ENCODE assay signal across 31 cellular contexts in the genomic region with DNA sequence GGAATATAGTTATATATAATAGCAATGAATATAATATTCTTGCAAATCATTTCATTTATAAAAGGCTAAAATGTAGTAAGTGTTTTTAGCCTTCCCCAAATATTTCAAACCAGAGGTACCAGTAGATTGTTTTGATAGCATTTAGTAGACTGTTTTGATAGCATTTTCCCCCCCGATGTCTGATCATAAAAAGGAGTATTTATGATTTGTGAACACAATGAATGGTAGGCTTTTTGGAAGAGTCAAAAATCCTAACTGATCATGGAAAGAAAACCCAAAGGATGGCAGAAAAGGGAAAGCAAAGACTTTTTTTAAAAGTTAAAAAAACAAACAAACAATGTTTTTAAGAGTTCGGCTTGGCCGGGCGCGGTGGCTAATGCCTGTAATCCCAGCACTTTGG.
"Had no signal": no experiment of that assay in that cellular context is flagged by ENCODE, and none has a peak within 500 bp of the region (broad histone marks: within the 10 kb centered on the region; RNA-seq: fewer than 3 reads in every experiment).

No MANE protein-coding gene starts in this region.

- H3K9me3 ChIP-seq: adrenal gland, body of pancreas, breast epithelium had no signal

- H3K27me3 Mint-ChIP-seq: activated B cell treated with CpG ODN at 0.5 μM for 24 hours; activated CD4-positive, alpha-beta memory T cell treated with anti-CD3 and anti-CD28 coated beads for 36 hours; activated CD4-positive, alpha-beta T cell treated with anti-CD3 and anti-CD28 coated beads, Interleukin-2, amount 10 ng/mL, durations not matched to agents 24 days and 14 days; activated CD8-positive, alpha-beta T cell treated with anti-CD3 and anti-CD28 coated beads for 36 hours; activated naive CD8-positive, alpha-beta T cell treated with anti-CD3 and anti-CD28 coated beads for 36 hours; activated T-cell treated with anti-CD3 and anti-CD28 coated beads, Interleukin-2, amount 50 U/mL, for 24 hours had no signal

- H3K36me3 ChIP-seq: brain microvascular endothelial cell, breast epithelium had no signal

- H3K9me3 Mint-ChIP-seq: activated B cell treated with CpG ODN at 0.5 μM for 24 hours; activated CD4-positive, alpha-beta memory T cell treated with anti-CD3 and anti-CD28 coated beads for 36 hours; activated CD4-positive, alpha-beta T cell treated with anti-CD3 and anti-CD28 coated beads, Interleukin-2, amount 10 ng/mL, durations not matched to agents 24 days and 14 days; activated CD8-positive, alpha-beta T cell treated with anti-CD3 and anti-CD28 coated beads for 36 hours; activated naive CD4-positive, alpha-beta T cell treated with anti-CD3 and anti-CD28 coated beads for 36 hours; activated naive CD4-positive, alpha-beta T cell treated with anti-CD3 and anti-CD28 coated beads, Interleukin-2, amount 50 U/mL, for 72 hours; activated naive CD8-positive, alpha-beta T cell treated with anti-CD3 and anti-CD28 coated beads for 36 hours; activated T-cell treated with anti-CD3 and anti-CD28 coated beads, Interleukin-2, amount 50 U/mL, for 24 hours; T-helper 1 cell treated with Interleukin-12 subunit alpha and Interleukin-12 subunit beta and Interleukin-4 antibody, amounts not matched to agents 30 μg/mL and 1 μg/mL, for 36 hours; T-helper 2 cell treated with Interferon-gamma antibody and Interleukin-4, amounts not matched to agents 5 μg/mL and 100 μg/mL, for 36 hours had no signal

- H3K4me3 Mint-ChIP-seq: activated B cell treated with CpG ODN at 0.5 μM for 24 hours; activated CD4-positive, alpha-beta memory T cell treated with anti-CD3 and anti-CD28 coated beads for 36 hours; activated CD4-positive, alpha-beta T cell treated with anti-CD3 and anti-CD28 coated beads, Interleukin-2, amount 10 ng/mL, durations not matched to agents 24 days and 14 days; activated CD8-positive, alpha-beta T cell treated with anti-CD3 and anti-CD28 coated beads for 36 hours; activated naive CD4-positive, alpha-beta T cell treated with anti-CD3 and anti-CD28 coated beads for 36 hours; activated naive CD8-positive, alpha-beta T cell treated with anti-CD3 and anti-CD28 coated beads for 36 hours; activated T-cell treated with anti-CD3 and anti-CD28 coated beads, Interleukin-2, amount 50 U/mL, for 24 hours; T-helper 1 cell treated with Interleukin-12 subunit alpha and Interleukin-12 subunit beta and Interleukin-4 antibody, amounts not matched to agents 30 μg/mL and 1 μg/mL, for 36 hours; T-helper 2 cell treated with Interferon-gamma antibody and Interleukin-4, amounts not matched to agents 5 μg/mL and 100 μg/mL, for 36 hours had no signal

- H3K27me3 ChIP-seq: adrenal gland, body of pancreas, brain microvascular endothelial cell, breast epithelium had no signal

- ATAC-seq: activated CD8-positive, alpha-beta T cell treated with anti-CD3 and anti-CD28 coated beads for 36 hours; activated naive CD4-positive, alpha-beta T cell treated with anti-CD3 and anti-CD28 coated beads, Interleukin-2, amount 50 U/mL, for 72 hours; body of pancreas had no signal

- H3K27ac Mint-ChIP-seq: activated B cell treated with CpG ODN at 0.5 μM for 24 hours; activated CD4-positive, alpha-beta memory T cell treated with anti-CD3 and anti-CD28 coated beads for 36 hours; activated CD4-positive, alpha-beta T cell treated with anti-CD3 and anti-CD28 coated beads, Interleukin-2, amount 10 ng/mL, durations not matched to agents 24 days and 14 days; activated naive CD4-positive, alpha-beta T cell treated with anti-CD3 and anti-CD28 coated beads for 36 hours; activated naive CD8-positive, alpha-beta T cell treated with anti-CD3 and anti-CD28 coated beads for 36 hours; T-helper 1 cell treated with Interleukin-12 subunit alpha and Interleukin-12 subunit beta and Interleukin-4 antibody, amounts not matched to agents 30 μg/mL and 1 μg/mL, for 36 hours; T-helper 2 cell treated with Interferon-gamma antibody and Interleukin-4, amounts not matched to agents 5 μg/mL and 100 μg/mL, for 36 hours had no signal

- H3K4me3 ChIP-seq: adrenal gland, body of pancreas, breast epithelium had no signal

- DNase-seq: activated B cell treated with CpG ODN at 0.5 μM for 24 hours; activated CD4-positive, alpha-beta memory T cell treated with anti-CD3 and anti-CD28 coated beads for 36 hours; activated CD4-positive, alpha-beta T cell treated with anti-CD3 and anti-CD28 coated beads for 4 hours; activated CD4-positive, alpha-beta T cell treated with anti-CD3 and anti-CD28 coated beads, Interleukin-2, amount 10 ng/mL, durations not matched to agents 24 days and 14 days; activated CD4-positive, alpha-beta T cell treated with anti-CD3 and anti-CD28 coated beads, Interleukin-2, amount 50 U/mL, for 1 hour; activated CD4-positive, alpha-beta T cell treated with anti-CD3 and anti-CD28 coated beads, Interleukin-2, amount 50 U/mL, for 4 hours; activated CD4-positive, CD25-positive, alpha-beta regulatory T cell treated with anti-CD3 and anti-CD28 coated beads, Interleukin-2, amount 50 U/mL, for 72 hours; activated CD8-positive, alpha-beta memory T cell treated with anti-CD3 and anti-CD28 coated beads, Interleukin-2, amount 50 U/mL, for 4 hours; activated CD8-positive, alpha-beta T cell treated with anti-CD3 and anti-CD28 coated beads for 36 hours; activated effector memory CD4-positive, alpha-beta T cell treated with anti-CD3 and anti-CD28 coated beads, Interleukin-2, amount 50 U/mL, for 16 hours; activated gamma-delta T cell treated with Interleukin-2 at 50 U/mL for 16 hours; activated naive CD4-positive, alpha-beta T cell; activated naive CD4-positive, alpha-beta T cell treated with anti-CD3 and anti-CD28 coated beads for 36 hours; activated naive CD4-positive, alpha-beta T cell treated with anti-CD3 and anti-CD28 coated beads, Interleukin-2, amount 50 U/mL, for 16 hours; activated naive CD8-positive, alpha-beta T cell treated with anti-CD3 and anti-CD28 coated beads for 36 hours; activated T-cell treated with anti-CD3 and anti-CD28 coated beads, Interleukin-2, amount 50 U/mL, for 24 hours; activated T-cell treated with anti-CD3 and anti-CD28 coated beads, Interleukin-2, amount 50 U/mL, for 48 hours; adrenal gland; amniotic stem cell; aorta; body of pancreas; brain microvascular endothelial cell; central memory CD4-positive, alpha-beta T cell; T-helper 1 cell; T-helper 2 cell; T-helper 9 cell had no signal

- H3K27ac ChIP-seq: adrenal gland, body of pancreas, brain microvascular endothelial cell, breast epithelium, VCaP had no signal

- H3K4me1 ChIP-seq: adrenal gland, breast epithelium had no signal
